ENCODE assay signal across 8 cellular contexts in genomic region chr9:468766-469496, GRCh38. TPM values are rescaled to one million over a fixed set of nuclear protein-coding genes. Genes with fewer than 3 reads are reported as not detected.
A peak's percentile ranks its signal among the peaks of the same experiment; 100 is the strongest.
DNase-seq lines count a peak whose midpoint lies in the region; ATAC-seq and TF ChIP-seq lines count a peak whose summit lies in the region.

No MANE protein-coding gene starts in this region.

- H3K27me3 Mint-ChIP-seq in naive B cell = no peaks in the 10 kb centered on the region

- H3K27ac Mint-ChIP-seq in naive B cell = peak overlapping the region in 4 of 6 donors; percentile 18 to 89 (median 76)

- no peaks in the 10 kb centered on the region for H4K20me1 ChIP-seq in BLaER1

- no peaks in the 10 kb centered on the region for H3K9me3 ChIP-seq in BLaER1
- H3K9me3 ChIP-seq in HUES64 (ENCODE audit: insufficient read depth, low read depth, low read length) = no peaks in the 10 kb centered on the region
- no peaks in the 10 kb centered on the region for H3K9me3 ChIP-seq in breast epithelium

- TF ChIP-seq CTCF in breast epithelium (IDR thresholded peaks at IDR 0.05) = no peak

- 78% methylated on average over 8 of the region's 10 CpGs for WGBS in HUES64

- H3K36me3 Mint-ChIP-seq in naive B cell = peaks cover 14 to 20% of the 10 kb centered on the region in 2 donors

- peaks cover 19 to 32% (median 28%) of the 10 kb centered on the region in 3 donors for H3K4me1 Mint-ChIP-seq in naive B cell

- intact Hi-C loops in breast epithelium (cut with DNase I; ENCODE audit: low total_unique reads) = no loop called here

- H3K4me1 ChIP-seq in BLaER1 = peaks cover 27% of the 10 kb centered on the region
- H3K4me1 ChIP-seq in HUES64 (ENCODE audit: insufficient read depth, low read length) = peaks cover 26% of the 10 kb centered on the region
- H3K4me1 ChIP-seq in breast epithelium = no peaks in the 10 kb centered on the region

- DNase-seq in breast epithelium (ENCODE audit: low spot score in 2 of 2) (no peak), naive B cell (peak; percentile 9), NCI-H1436 treated with DMSO at 0.1 percent for 48 hours (lab: John Stamatoyannopoulos, UW) (no peak)
- DNase-seq in activated CD4-positive, CD25-positive, alpha-beta regulatory T cell treated with anti-CD3 and anti-CD28 coated beads, Interleukin-2, amount 50 U/mL, for 72 hours = no peak
- DNase-seq in stimulated activated naive CD4-positive, alpha-beta T cell treated with Interleukin-2 at 50 U/mL for 16 hours (lab: John Stamatoyannopoulos, UW) = no peak

- TF ChIP-seq POLR2A in breast epithelium (IDR thresholded peaks at IDR 0.05) = no peak

- H3K9ac ChIP-seq in BLaER1 (peak overlapping the region; percentile 29; the same call in 1 of the 2 replicates), HUES64 (ENCODE audit: low read depth, low read length) (no peak overlapping the region)

- H3K27ac ChIP-seq in BLaER1 (peak overlapping the region; percentile 64), HUES64 (ENCODE audit: low read depth, low read length) (no peak overlapping the region), breast epithelium (peak overlapping the region; percentile 74 to 82)

- H3K4me2 ChIP-seq in BLaER1 = peak overlapping the region; percentile 86

- H3K9me3 Mint-ChIP-seq in naive B cell = no peaks in the 10 kb centered on the region

- H3K36me3 ChIP-seq in BLaER1 = peaks cover 5% of the 10 kb centered on the region
- H3K36me3 ChIP-seq in HUES64 (ENCODE audit: insufficient read depth, low read length) = no peaks in the 10 kb centered on the region
- H3K36me3 ChIP-seq in breast epithelium = no peaks in the 10 kb centered on the region

- H3K27me3 ChIP-seq in BLaER1 = no peaks in the 10 kb centered on the region
- peaks cover 8% of the 10 kb centered on the region for H3K27me3 ChIP-seq in HUES64 (ENCODE audit: insufficient read depth, low read length)
- no peaks in the 10 kb centered on the region for H3K27me3 ChIP-seq in breast epithelium

- H3K4me3 Mint-ChIP-seq in naive B cell = peak overlapping the region; percentile 52 to 98 (median 86)

- H3K4me3 ChIP-seq in BLaER1 (peak overlapping the region; percentile 66), HUES64 (ENCODE audit: low read length) (peak overlapping the region; percentile 78), breast epithelium (peak overlapping the region; percentile 56 to 57 (median 57))

- ATAC-seq in naive B cell (ENCODE audit: low read depth in 2 of 2) (no peak), GM19397 (IDR thresholded peaks at IDR 0.05; ENCODE audit: unreplicated experiment) (no peak)

RNA-seq across cellular contexts. Expression of gene KANK1, which starts 35.6 kb away (rescaled TPM):
- 12.5 TPM for polyA plus RNA-seq in HUES64 (2013, experiment 1 of 2)
- polyA plus RNA-seq in HUES64 (2013, experiment 2 of 2) = 15.0 TPM
- total RNA-seq in breast epithelium = 10 to 100 TPM; 59.4 to 76.7 (median 64.9) TPM
- 1 to 10 TPM in 2 of 6 donors, under 1 TPM in 1, not detected in 3; 0.77 to 3.4 (median 1.7) TPM for polyA plus RNA-seq in naive B cell (ENCODE audit: low read depth in 6 of 6)
